Comparison of ENCODE assay signal across 9 cellular contexts in genomic region chr11:44559207-44559943, GRCh38. TPM values are rescaled to one million over a fixed set of nuclear protein-coding genes. Genes with fewer than 3 reads are reported as not detected.
A peak's percentile ranks its signal among the peaks of the same experiment; 100 is the strongest.
DNase-seq lines count a peak whose midpoint lies in the region; ATAC-seq, FAIRE-seq and TF ChIP-seq lines count a peak whose summit lies in the region.
"Had no signal": no experiment of that assay in that cellular context is flagged by ENCODE, and none has a peak within 500 bp of the region (broad histone marks: within the 10 kb centered on the region; RNA-seq: fewer than 3 reads in every experiment).

No MANE protein-coding gene starts in this region.

- peak; percentile 95 for FAIRE-seq in GM12891 (lab: Jason Lieb, UNC)

- no peaks in the 10 kb centered on the region for H3K27me3 ChIP-seq in esophagus muscularis mucosa

- no peak for TF ChIP-seq CTCF in esophagus muscularis mucosa (IDR thresholded peaks at IDR 0.05)
- TF ChIP-seq CTCF in osteocyte (IDR thresholded peaks at IDR 0.05): no peak

- H3K27ac Mint-ChIP-seq in activated naive CD8-positive, alpha-beta T cell treated with anti-CD3 and anti-CD28 coated beads, Interleukin-2, amount 50 U/mL, for 24 hours: peak overlapping the region; percentile 85
- H3K27ac Mint-ChIP-seq in osteocyte (ENCODE audit: unreplicated experiment): no peak overlapping the region

- intact Hi-C loops in esophagus muscularis mucosa (cut with DNase I): loop anchor here (5.0 kb wide), 2 partner anchors 163 to 353 kb away; no protein-coding TSS in a partner anchor

- no peak; the same call in 1 of the 2 replicates for TF ChIP-seq POLR2A in GM12891 (IDR thresholded peaks at IDR 0.05; ENCODE audit: low read depth, low read length)
- TF ChIP-seq POLR2A in esophagus muscularis mucosa (IDR thresholded peaks at IDR 0.05; ENCODE audit: low read depth): no peak

- H3K4me1 ChIP-seq in esophagus muscularis mucosa: peaks cover 15 to 31% (median 29%) of the 10 kb centered on the region in 4 donors

- no peaks in the 10 kb centered on the region for H3K36me3 ChIP-seq in esophagus muscularis mucosa

- no peaks in the 10 kb centered on the region for H3K9me3 Mint-ChIP-seq in activated naive CD8-positive, alpha-beta T cell treated with anti-CD3 and anti-CD28 coated beads, Interleukin-2, amount 50 U/mL, for 24 hours
- no peaks in the 10 kb centered on the region for H3K9me3 Mint-ChIP-seq in osteocyte (ENCODE audit: unreplicated experiment)

- no peak overlapping the region for H3K4me3 ChIP-seq in esophagus muscularis mucosa

- 79% methylated on average over 9 of the region's 9 CpGs for WGBS in esophagus muscularis mucosa

- peaks cover 50% of the 10 kb centered on the region for H3K4me1 Mint-ChIP-seq in activated naive CD8-positive, alpha-beta T cell treated with anti-CD3 and anti-CD28 coated beads, Interleukin-2, amount 50 U/mL, for 24 hours
- H3K4me1 Mint-ChIP-seq in osteocyte (ENCODE audit: unreplicated experiment): peaks cover 20% of the 10 kb centered on the region

- H3K27me3 Mint-ChIP-seq in activated naive CD8-positive, alpha-beta T cell treated with anti-CD3 and anti-CD28 coated beads, Interleukin-2, amount 50 U/mL, for 24 hours: no peaks in the 10 kb centered on the region
- no peaks in the 10 kb centered on the region for H3K27me3 Mint-ChIP-seq in osteocyte (ENCODE audit: unreplicated experiment)

- H3K9me3 ChIP-seq in esophagus muscularis mucosa: no peaks in the 10 kb centered on the region

- peak; percentile 82 for ATAC-seq in GM21447 (IDR thresholded peaks at IDR 0.05; ENCODE audit: unreplicated experiment)
- peak; percentile 66 for ATAC-seq in HG03571 (IDR thresholded peaks at IDR 0.05; ENCODE audit: unreplicated experiment)
- peak; percentile 70 for ATAC-seq in activated naive CD8-positive, alpha-beta T cell treated with anti-CD3 and anti-CD28 coated beads, Interleukin-2, amount 50 U/mL, for 24 hours

- H3K27ac ChIP-seq in esophagus muscularis mucosa (replicated peaks in 1 of 4): no peak overlapping the region

- TF ChIP-seq EP300 in esophagus muscularis mucosa (IDR thresholded peaks at IDR 0.05): no peak

- no peak overlapping the region for H3K4me3 Mint-ChIP-seq in activated naive CD8-positive, alpha-beta T cell treated with anti-CD3 and anti-CD28 coated beads, Interleukin-2, amount 50 U/mL, for 24 hours
- no peak overlapping the region for H3K4me3 Mint-ChIP-seq in osteocyte (ENCODE audit: unreplicated experiment)

- no peaks in the 10 kb centered on the region for H3K36me3 Mint-ChIP-seq in activated naive CD8-positive, alpha-beta T cell treated with anti-CD3 and anti-CD28 coated beads, Interleukin-2, amount 50 U/mL, for 24 hours (ENCODE audit: low read depth)
- no peaks in the 10 kb centered on the region for H3K36me3 Mint-ChIP-seq in osteocyte (ENCODE audit: unreplicated experiment)

- DNase-seq in GM12891 (ENCODE audit: insufficient read length, low spot score) (no peak), esophagus muscularis mucosa (ENCODE audit: extremely low spot score) (no peak), NCI-H446 treated with DMSO at 0.1 percent for 48 hours (lab: John Stamatoyannopoulos, UW) (no peak), NCI-H2029 treated with DMSO at 0.1 percent for 48 hours (lab: John Stamatoyannopoulos, UW) (no peak), osteocyte (ENCODE audit: extremely low spot score, unreplicated experiment) (no peak)
- no peak for DNase-seq in activated naive CD8-positive, alpha-beta T cell treated with anti-CD3 and anti-CD28 coated beads, Interleukin-2, amount 50 U/mL, for 24 hours
- DNase-seq: IMR-90 had no signal

TF ChIP-seq in GM12891, 5 proteins besides CTCF, POLR2A, EP300 and RAD21:
- TF ChIP-seq TAF1 (IDR thresholded peaks at IDR 0.05; ENCODE audit: low read depth, low read length) (no peak), SPI1 (IDR thresholded peaks at IDR 0.05; ENCODE audit: low read depth, low read length) (peak; percentile 98)

RNA-seq across cellular contexts. Expression of gene CD82, which starts 6.1 kb away (rescaled TPM):
- polyA plus RNA-seq in GM12891 (2012; ENCODE audit: low read depth, missing spikeins): 127 TPM
- total RNA-seq in esophagus muscularis mucosa (10 to 100 TPM; 11.0 to 20.6 (median 16.3) TPM), osteocyte (29.5 and 34.6 TPM in 2 replicates)
